ENCODE assay signal across 19 cellular contexts in the genomic region with DNA sequence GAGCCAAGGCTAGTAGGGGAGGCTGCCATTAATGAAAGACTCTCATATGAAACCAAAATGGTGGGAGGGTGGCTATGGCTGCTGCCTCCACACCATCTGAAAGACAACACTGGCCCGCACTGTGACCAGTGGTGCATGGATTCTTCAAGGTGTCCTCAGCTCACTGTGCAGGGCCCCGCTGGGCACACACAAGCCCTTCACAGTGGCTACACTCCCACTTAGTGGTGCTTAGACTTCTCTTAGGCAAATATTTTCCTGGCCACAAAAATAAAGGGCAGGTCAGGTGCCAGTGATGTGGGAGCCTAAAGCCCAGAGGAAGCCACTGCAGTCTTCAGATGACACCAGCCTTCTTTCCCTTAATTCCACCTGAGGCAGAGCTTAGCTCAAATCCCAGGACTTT. TPM values are rescaled to one million over a fixed set of nuclear protein-coding genes. Genes with fewer than 3 reads are reported as not detected.
DNase-seq lines count a peak whose midpoint lies in the region; ATAC-seq and TF ChIP-seq lines count a peak whose summit lies in the region.
"Had no signal": no experiment of that assay in that cellular context is flagged by ENCODE, and none has a peak within 500 bp of the region (broad histone marks: within the 10 kb centered on the region; RNA-seq: fewer than 3 reads in every experiment).

No MANE protein-coding gene starts in this region.

- H3K4ac ChIP-seq in neuronal stem cell (ENCODE audit: low read length) = no peak overlapping the region

- H2BK5ac ChIP-seq in neuronal stem cell (ENCODE audit: low read length) = no peak overlapping the region

- DNase-seq in NCI-H2029 (lab: John Stamatoyannopoulos, UW) (peak; percentile 9), left kidney (ENCODE audit: low read depth, low spot score) (peak; percentile 26), neuronal stem cell (ENCODE audit: low spot score) (no peak), upper lobe of right lung (no peak), dedifferentiated amniotic fluid mesenchymal stem cell (ENCODE audit: extremely low spot score) (no peak)
- DNase-seq in activated CD8-positive, alpha-beta T cell treated with anti-CD3 and anti-CD28 coated beads, Interleukin-2, amount 10 ng/mL, durations not matched to agents 7 days and 5 days = no peak
- DNase-seq: 8988T; CD4-positive, alpha-beta memory T cell; DMS153; DMS79 treated with DMSO at 0.1 percent for 48 hours; GF-D8; GOT3; H7; HFFc6 had no signal

- no peak overlapping the region for H2BK15ac ChIP-seq in neuronal stem cell (ENCODE audit: low read length)

- POLR2A ChIA-PET in activated CD8-positive, alpha-beta T cell treated with anti-CD3 and anti-CD28 coated beads, Interleukin-2, amount 10 ng/mL, durations not matched to agents 7 days and 5 days (lab: Charles Lee) = no interaction called here

- no peak overlapping the region for H2BK120ac ChIP-seq in neuronal stem cell (ENCODE audit: low read depth, low read length)

- no peak overlapping the region for H4K8ac ChIP-seq in neuronal stem cell (ENCODE audit: low read depth, low read length)

- H3K27me3 ChIP-seq in neuronal stem cell (ENCODE audit: control insufficient read depth in 3 of 3, insufficient read depth in 3 of 3, low read depth in 1 of 3, low read length in 3 of 3) (peaks cover 0 to 18% (median 0%) of the 10 kb centered on the region in 3 experiments), upper lobe of right lung (no peaks in the 10 kb centered on the region)
- H3K27me3 ChIP-seq: BLaER1 had no signal

- no peaks in the 10 kb centered on the region for H3K36me3 Mint-ChIP-seq in activated CD8-positive, alpha-beta T cell treated with anti-CD3 and anti-CD28 coated beads, Interleukin-2, amount 10 ng/mL, durations not matched to agents 7 days and 5 days (ENCODE audit: low read depth)
- H3K36me3 Mint-ChIP-seq: CD14-positive monocyte; CD4-positive, alpha-beta memory T cell had no signal

- H3K9me3 ChIP-seq in neuronal stem cell (replicated peaks in 1 of 2; ENCODE audit: control insufficient read depth in 2 of 2, insufficient read depth in 1 of 2, low read depth in 1 of 2, low read length in 2 of 2) (no peaks in the 10 kb centered on the region), upper lobe of right lung (no peaks in the 10 kb centered on the region)
- H3K9me3 ChIP-seq: BLaER1 had no signal

- H3K4me1 Mint-ChIP-seq in activated CD8-positive, alpha-beta T cell treated with anti-CD3 and anti-CD28 coated beads, Interleukin-2, amount 10 ng/mL, durations not matched to agents 7 days and 5 days (ENCODE audit: low read depth) = no peaks in the 10 kb centered on the region
- H3K4me1 Mint-ChIP-seq: CD14-positive monocyte; CD4-positive, alpha-beta memory T cell had no signal

- H3K4me2 ChIP-seq in neuronal stem cell (ENCODE audit: insufficient read depth, low read length, poor library complexity, severe bottlenecking) = no peak overlapping the region
- H3K4me2 ChIP-seq: BLaER1 had no signal

- H3K27ac ChIP-seq in neuronal stem cell (replicated peaks; ENCODE audit: low read length) = no peak overlapping the region
- no peak overlapping the region for H3K27ac ChIP-seq in upper lobe of right lung
- H3K27ac ChIP-seq: BLaER1 had no signal

- no peak for TF ChIP-seq CTCF in upper lobe of right lung (IDR thresholded peaks at IDR 0.05)

- no peak overlapping the region for H3K4me3 Mint-ChIP-seq in activated CD8-positive, alpha-beta T cell treated with anti-CD3 and anti-CD28 coated beads, Interleukin-2, amount 10 ng/mL, durations not matched to agents 7 days and 5 days
- H3K4me3 Mint-ChIP-seq: CD14-positive monocyte; CD4-positive, alpha-beta memory T cell; HFFc6 had no signal

- CTCF ChIA-PET in activated CD8-positive, alpha-beta T cell treated with anti-CD3 and anti-CD28 coated beads, Interleukin-2, amount 10 ng/mL, durations not matched to agents 7 days and 5 days (lab: Charles Lee) = no interaction called here

- no peak overlapping the region for H2BK12ac ChIP-seq in neuronal stem cell (ENCODE audit: low read length)

- peak overlapping the region; percentile 45 for H3K18ac ChIP-seq in neuronal stem cell (ENCODE audit: low read length)

- H3K4me3 ChIP-seq in neuronal stem cell (ENCODE audit: low read length in 2 of 2) = no peak overlapping the region
- no peak overlapping the region for H3K4me3 ChIP-seq in upper lobe of right lung
- H3K4me3 ChIP-seq: BLaER1 had no signal

- intact Hi-C loops in upper lobe of right lung (cut with DNase I) = no loop called here

- H3K9ac ChIP-seq in neuronal stem cell (ENCODE audit: low read depth, low read length, poor library complexity) = no peak overlapping the region
- H3K9ac ChIP-seq: BLaER1 had no signal

- H3K36me3 ChIP-seq in neuronal stem cell (replicated peaks in 1 of 2; ENCODE audit: control insufficient read depth in 2 of 2, insufficient read depth in 2 of 2, low read length in 2 of 2) (no peaks in the 10 kb centered on the region), upper lobe of right lung (no peaks in the 10 kb centered on the region)
- H3K36me3 ChIP-seq: BLaER1 had no signal

- peak; percentile 78 for ATAC-seq in upper lobe of right lung
- ATAC-seq in activated CD4-positive, CD25-positive, alpha-beta regulatory T cell treated with anti-CD3 and anti-CD28 coated beads, Interleukin-2, amount 50 U/mL, for 24 hours = no peak
- ATAC-seq in activated CD8-positive, alpha-beta T cell treated with anti-CD3 and anti-CD28 coated beads, Interleukin-2, amount 10 ng/mL, durations not matched to agents 7 days and 5 days = no peak
- ATAC-seq: HCT116 had no signal

- no peaks in the 10 kb centered on the region for H3K79me1 ChIP-seq in neuronal stem cell (ENCODE audit: low read depth, low read length)

- H2AFZ ChIP-seq in neuronal stem cell (ENCODE audit: low read length) = no peak overlapping the region

- no peaks in the 10 kb centered on the region for H3K27me3 Mint-ChIP-seq in activated CD8-positive, alpha-beta T cell treated with anti-CD3 and anti-CD28 coated beads, Interleukin-2, amount 10 ng/mL, durations not matched to agents 7 days and 5 days (ENCODE audit: low read depth)

- peak overlapping the region; percentile 38 for H3K14ac ChIP-seq in neuronal stem cell (ENCODE audit: low read length)

- no peak overlapping the region for H4K91ac ChIP-seq in neuronal stem cell (ENCODE audit: low read depth, low read length, poor library complexity)

- H3K4me1 ChIP-seq in neuronal stem cell (ENCODE audit: control insufficient read depth in 2 of 2, insufficient read depth in 1 of 2, low read depth in 1 of 2, low read length in 2 of 2) (peaks cover 2 to 8% of the 10 kb centered on the region in 2 donors), upper lobe of right lung (no peaks in the 10 kb centered on the region)
- H3K4me1 ChIP-seq: BLaER1 had no signal

- no peak overlapping the region for H3K23ac ChIP-seq in neuronal stem cell (ENCODE audit: low read depth, low read length, poor library complexity)

- no peak overlapping the region for H2AK5ac ChIP-seq in neuronal stem cell (ENCODE audit: low read depth, low read length)

- WGBS in neuronal stem cell (ENCODE audit: extremely low coverage in 2 of 2, insufficient read length in 2 of 2, insufficient replicate concordance in 1 of 2), 2 donors = no CpG with 5 or more reads among the region's 2 CpGs

- H3K9me3 Mint-ChIP-seq in activated CD8-positive, alpha-beta T cell treated with anti-CD3 and anti-CD28 coated beads, Interleukin-2, amount 10 ng/mL, durations not matched to agents 7 days and 5 days (ENCODE audit: insufficient read depth) = no peaks in the 10 kb centered on the region
- H3K9me3 Mint-ChIP-seq: CD4-positive, alpha-beta memory T cell; HFFc6 had no signal

- H3K27ac Mint-ChIP-seq in activated CD8-positive, alpha-beta T cell treated with anti-CD3 and anti-CD28 coated beads, Interleukin-2, amount 10 ng/mL, durations not matched to agents 7 days and 5 days = no peak overlapping the region
- H3K27ac Mint-ChIP-seq: CD14-positive monocyte; CD4-positive, alpha-beta memory T cell; HFFc6 had no signal

RNA-seq across cellular contexts. Expression of a gene that starts 38.1 kb away (rescaled TPM):
- polyA plus RNA-seq in neuronal stem cell (2013, experiment 1 of 2) = 8.1 TPM
- 8.2 TPM for polyA plus RNA-seq in neuronal stem cell (2013, experiment 2 of 2)
- total RNA-seq in upper lobe of right lung = 89.2 TPM
- not detected for total RNA-seq in activated CD8-positive, alpha-beta T cell treated with anti-CD3 and anti-CD28 coated beads, Interleukin-2, amount 10 ng/mL, durations not matched to agents 7 days and 5 days
- total RNA-seq: CD4-positive, alpha-beta memory T cell had no signal
- polyA plus RNA-seq: AG04450; CD14-positive monocyte; CD4-positive, alpha-beta memory T cell had no signal

Comparison
In these comparisons a context has a peak if more than half of its experiments do, and no peak if none do; other contexts are left out.
1. DNase-seq: peak in NCI-H2029 (single experiment) and left kidney (single experiment); none in neuronal stem cell (single experiment), upper lobe of right lung (single experiment), dedifferentiated amniotic fluid mesenchymal stem cell (single experiment) and activated CD8-positive, alpha-beta T cell treated with anti-CD3 and anti-CD28 coated beads, Interleukin-2, amount 10 ng/mL, durations not matched to agents 7 days and 5 days (single experiment).
2. RNA of a gene that starts 38.1 kb away (total RNA-seq): 89.2 TPM in upper lobe of right lung (single experiment); not detected in activated CD8-positive, alpha-beta T cell treated with anti-CD3 and anti-CD28 coated beads, Interleukin-2, amount 10 ng/mL, durations not matched to agents 7 days and 5 days; every median in the first group is over 10 times any median in the second.